29 cellular contexts compared by ENCODE assay signal in the genomic region with DNA sequence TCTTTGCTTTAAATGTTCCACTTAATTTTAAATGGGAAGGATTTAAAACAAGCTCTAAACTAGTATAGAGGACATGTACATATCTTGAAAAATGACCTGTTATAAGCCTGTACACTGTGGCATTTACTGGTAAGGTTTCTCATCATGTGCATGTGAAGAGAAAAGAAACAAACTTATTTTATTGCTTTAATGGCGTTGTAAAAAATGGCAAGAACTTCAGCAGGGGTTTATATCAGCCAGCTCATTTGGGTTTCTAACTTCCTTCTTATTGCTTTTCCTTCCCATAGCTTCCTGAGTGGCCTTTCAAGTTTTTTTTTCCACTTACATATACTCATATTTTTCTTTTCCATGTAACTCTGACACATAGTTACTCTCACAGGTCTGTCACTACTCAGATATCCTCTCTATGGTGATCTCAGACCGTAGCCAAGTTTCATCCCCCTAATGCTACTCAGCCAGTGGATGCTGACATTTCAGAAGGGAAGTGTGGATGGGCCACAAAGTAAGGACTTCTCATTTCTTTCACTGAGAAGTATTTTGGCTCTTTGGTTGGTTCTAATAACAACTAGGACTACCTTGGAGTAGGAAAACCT.
A peak's percentile ranks its signal among the peaks of the same experiment; 100 is the strongest.
DNase-seq lines count a peak whose midpoint lies in the region; ATAC-seq, FAIRE-seq and TF ChIP-seq lines count a peak whose summit lies in the region.
"Had no signal": no experiment of that assay in that cellular context is flagged by ENCODE, and none has a peak within 500 bp of the region (broad histone marks: within the 10 kb centered on the region; RNA-seq: fewer than 3 reads in every experiment).

No MANE protein-coding gene starts in this region.

- no peak overlapping the region for H3K4me3 Mint-ChIP-seq in activated CD8-positive, alpha-beta T cell treated with anti-CD3 and anti-CD28 coated beads for 36 hours
- H3K4me3 Mint-ChIP-seq in activated CD8-positive, alpha-beta T cell treated with anti-CD3 and anti-CD28 coated beads, Interleukin-2, amount 10 ng/mL, durations not matched to agents 7 days and 5 days: no peak overlapping the region
- no peak overlapping the region for H3K4me3 Mint-ChIP-seq in astrocyte (ENCODE audit: unreplicated experiment)
- H3K4me3 Mint-ChIP-seq: activated CD4-positive, alpha-beta memory T cell treated with anti-CD3 and anti-CD28 coated beads, Interleukin-2, amount 10 ng/mL, durations not matched to agents 7 days and 5 days; CD14-positive monocyte; T-cell had no signal

- POLR2A ChIA-PET in activated CD8-positive, alpha-beta T cell treated with anti-CD3 and anti-CD28 coated beads for 36 hours (lab: Charles Lee): no interaction called here
- POLR2A ChIA-PET in activated CD8-positive, alpha-beta T cell treated with anti-CD3 and anti-CD28 coated beads, Interleukin-2, amount 10 ng/mL, durations not matched to agents 7 days and 5 days (lab: Charles Lee): no interaction called here

- H3K4me1 Mint-ChIP-seq in activated CD8-positive, alpha-beta T cell treated with anti-CD3 and anti-CD28 coated beads for 36 hours (ENCODE audit: low read depth): peaks cover 8% of the 10 kb centered on the region
- H3K4me1 Mint-ChIP-seq in activated CD8-positive, alpha-beta T cell treated with anti-CD3 and anti-CD28 coated beads, Interleukin-2, amount 10 ng/mL, durations not matched to agents 7 days and 5 days (ENCODE audit: low read depth): no peaks in the 10 kb centered on the region
- no peaks in the 10 kb centered on the region for H3K4me1 Mint-ChIP-seq in astrocyte (ENCODE audit: low read depth, unreplicated experiment)
- H3K4me1 Mint-ChIP-seq: activated CD4-positive, alpha-beta memory T cell treated with anti-CD3 and anti-CD28 coated beads, Interleukin-2, amount 10 ng/mL, durations not matched to agents 7 days and 5 days; CD14-positive monocyte had no signal

- no peaks in the 10 kb centered on the region for H3K79me2 ChIP-seq in astrocyte (ENCODE audit: insufficient read depth, low read length)
- no peaks in the 10 kb centered on the region for H3K79me2 ChIP-seq in osteoblast (ENCODE audit: insufficient read depth, low read length)

- H3K27me3 ChIP-seq in astrocyte (ENCODE audit: insufficient read depth, low read length): no peaks in the 10 kb centered on the region
- no peaks in the 10 kb centered on the region for H3K27me3 ChIP-seq in osteoblast (ENCODE audit: insufficient read depth, low read length)
- H3K27me3 ChIP-seq: brain microvascular endothelial cell, dorsolateral prefrontal cortex, esophagus squamous epithelium, pancreas, tibial nerve had no signal

- H4K20me1 ChIP-seq in astrocyte (ENCODE audit: insufficient read depth, low read length): no peaks in the 10 kb centered on the region
- H4K20me1 ChIP-seq in osteoblast (ENCODE audit: insufficient read depth, low read length): no peaks in the 10 kb centered on the region

- no peak overlapping the region for H3K9ac ChIP-seq in astrocyte (ENCODE audit: low read length)

- no peaks in the 10 kb centered on the region for H3K9me3 ChIP-seq in astrocyte (ENCODE audit: insufficient read depth, low read depth, low read length)
- H3K9me3 ChIP-seq in osteoblast (ENCODE audit: low read depth, low read length): no peaks in the 10 kb centered on the region
- H3K9me3 ChIP-seq: Caco-2, pancreas had no signal

- no peaks in the 10 kb centered on the region for H3K36me3 ChIP-seq in astrocyte (ENCODE audit: insufficient read depth, low read length)
- H3K36me3 ChIP-seq in osteoblast (ENCODE audit: insufficient read depth, low read length): no peaks in the 10 kb centered on the region
- H3K36me3 ChIP-seq: brain microvascular endothelial cell, esophagus squamous epithelium, pancreas had no signal

- no peak overlapping the region for H2AFZ ChIP-seq in astrocyte (ENCODE audit: low read depth, low read length)
- H2AFZ ChIP-seq in osteoblast (ENCODE audit: low read length): no peak overlapping the region

- peak overlapping the region; percentile 30 for H3K27ac Mint-ChIP-seq in activated CD8-positive, alpha-beta T cell treated with anti-CD3 and anti-CD28 coated beads for 36 hours
- no peak overlapping the region for H3K27ac Mint-ChIP-seq in activated CD8-positive, alpha-beta T cell treated with anti-CD3 and anti-CD28 coated beads, Interleukin-2, amount 10 ng/mL, durations not matched to agents 7 days and 5 days
- H3K27ac Mint-ChIP-seq in astrocyte (ENCODE audit: unreplicated experiment): no peak overlapping the region
- H3K27ac Mint-ChIP-seq: activated CD4-positive, alpha-beta memory T cell treated with anti-CD3 and anti-CD28 coated beads, Interleukin-2, amount 10 ng/mL, durations not matched to agents 7 days and 5 days; CD14-positive monocyte; T-cell had no signal

- FAIRE-seq in astrocyte (lab: Jason Lieb, UNC) (peak; percentile 50), D721Med (lab: Jason Lieb, UNC) (no peak)
- FAIRE-seq: A204.1, endometrium, pancreas had no signal

- H3K36me3 Mint-ChIP-seq in activated CD8-positive, alpha-beta T cell treated with anti-CD3 and anti-CD28 coated beads for 36 hours (ENCODE audit: low read depth): peaks cover 2% of the 10 kb centered on the region
- no peaks in the 10 kb centered on the region for H3K36me3 Mint-ChIP-seq in activated CD8-positive, alpha-beta T cell treated with anti-CD3 and anti-CD28 coated beads, Interleukin-2, amount 10 ng/mL, durations not matched to agents 7 days and 5 days (ENCODE audit: low read depth)
- no peaks in the 10 kb centered on the region for H3K36me3 Mint-ChIP-seq in astrocyte (ENCODE audit: low read depth, unreplicated experiment)
- H3K36me3 Mint-ChIP-seq: CD14-positive monocyte, T-cell had no signal

- DNase-seq in activated CD8-positive, alpha-beta T cell treated with anti-CD3 and anti-CD28 coated beads for 36 hours: no peak
- DNase-seq in activated CD8-positive, alpha-beta T cell treated with anti-CD3 and anti-CD28 coated beads, Interleukin-2, amount 10 ng/mL, durations not matched to agents 7 days and 5 days: no peak
- DNase-seq in KG1 (lab: John Stamatoyannopoulos, UW) (peak; percentile 20), astrocyte (ENCODE audit: low read depth) (no peak), osteoblast (ENCODE audit: insufficient read length, low spot score, missing footprints) (peak; percentile 74), midbrain (lab: John Stamatoyannopoulos, UW) (no peak), D721Med (ENCODE audit: insufficient read length, low spot score) (no peak)
- DNase-seq: activated CD4-positive, alpha-beta memory T cell treated with anti-CD3 and anti-CD28 coated beads, Interleukin-2, amount 10 ng/mL, durations not matched to agents 7 days and 5 days; activated CD4-positive, CD25-positive, alpha-beta regulatory T cell; activated naive CD4-positive, alpha-beta T cell; brain microvascular endothelial cell; Caco-2; cerebellar nuclear complex; DMS79; dorsolateral prefrontal cortex; esophagus squamous epithelium; foreskin melanocyte; NCI-H1092; NCI-H1694 treated with DMSO at 0.1 percent for 48 hours; NCI-H2171 treated with DMSO at 0.1 percent for 48 hours; NCI-H510A treated with DMSO at 0.1 percent for 48 hours; pancreas; T-cell had no signal

- no peak overlapping the region for H3K27ac ChIP-seq in astrocyte (ENCODE audit: low read depth, low read length)
- H3K27ac ChIP-seq in osteoblast (ENCODE audit: low read depth, low read length): no peak overlapping the region
- H3K27ac ChIP-seq: brain microvascular endothelial cell, dorsolateral prefrontal cortex, esophagus squamous epithelium, pancreas, tibial nerve had no signal

- H3K4me1 ChIP-seq in astrocyte (ENCODE audit: insufficient read depth, low read length): no peaks in the 10 kb centered on the region
- H3K4me1 ChIP-seq in osteoblast (ENCODE audit: insufficient read depth, low read length): peaks cover 19% of the 10 kb centered on the region
- H3K4me1 ChIP-seq: Caco-2, esophagus squamous epithelium, pancreas had no signal

- CTCF ChIA-PET in activated CD8-positive, alpha-beta T cell treated with anti-CD3 and anti-CD28 coated beads for 36 hours (lab: Charles Lee): no interaction called here
- CTCF ChIA-PET in activated CD8-positive, alpha-beta T cell treated with anti-CD3 and anti-CD28 coated beads, Interleukin-2, amount 10 ng/mL, durations not matched to agents 7 days and 5 days (lab: Charles Lee): interaction anchor here (0.6 kb wide), 1 partner anchor 1732 kb away, joined by 3 read pairs; no protein-coding TSS in a partner anchor

- intact Hi-C loops in activated CD8-positive, alpha-beta T cell treated with anti-CD3 and anti-CD28 coated beads for 36 hours (cut with micrococcal nuclease): no loop called here

- H3K27me3 Mint-ChIP-seq in activated CD8-positive, alpha-beta T cell treated with anti-CD3 and anti-CD28 coated beads for 36 hours: no peaks in the 10 kb centered on the region
- no peaks in the 10 kb centered on the region for H3K27me3 Mint-ChIP-seq in activated CD8-positive, alpha-beta T cell treated with anti-CD3 and anti-CD28 coated beads, Interleukin-2, amount 10 ng/mL, durations not matched to agents 7 days and 5 days (ENCODE audit: low read depth)
- H3K27me3 Mint-ChIP-seq in astrocyte (ENCODE audit: low read depth, unreplicated experiment): no peaks in the 10 kb centered on the region

- H3K9me3 Mint-ChIP-seq in activated CD8-positive, alpha-beta T cell treated with anti-CD3 and anti-CD28 coated beads for 36 hours: peaks cover 3% of the 10 kb centered on the region
- no peaks in the 10 kb centered on the region for H3K9me3 Mint-ChIP-seq in activated CD8-positive, alpha-beta T cell treated with anti-CD3 and anti-CD28 coated beads, Interleukin-2, amount 10 ng/mL, durations not matched to agents 7 days and 5 days (ENCODE audit: insufficient read depth)
- peaks cover 5% of the 10 kb centered on the region for H3K9me3 Mint-ChIP-seq in astrocyte (ENCODE audit: unreplicated experiment)

- no peak for TF ChIP-seq CTCF in activated CD8-positive, alpha-beta T cell treated with anti-CD3 and anti-CD28 coated beads for 36 hours (IDR thresholded peaks at IDR 0.05)
- TF ChIP-seq CTCF in astrocyte (IDR thresholded peaks at IDR 0.05; ENCODE audit: insufficient read depth, low read depth, low read length) (no peak), osteoblast (IDR thresholded peaks at IDR 0.05; ENCODE audit: extremely low read depth, low read depth, low read length) (no peak), D721Med (IDR thresholded peaks at IDR 0.05; ENCODE audit: insufficient read depth, missing control alignments) (no peak)

- peak; percentile 66 for ATAC-seq in activated CD8-positive, alpha-beta T cell treated with anti-CD3 and anti-CD28 coated beads for 36 hours
- no peak for ATAC-seq in activated CD8-positive, alpha-beta T cell treated with anti-CD3 and anti-CD28 coated beads, Interleukin-2, amount 10 ng/mL, durations not matched to agents 7 days and 5 days
- no peak for ATAC-seq in HG03565 (IDR thresholded peaks at IDR 0.05; ENCODE audit: unreplicated experiment)
- ATAC-seq: pancreas, T-cell had no signal

- H3K4me2 ChIP-seq in astrocyte (ENCODE audit: low read length) (no peak overlapping the region), osteoblast (ENCODE audit: insufficient read depth, low read length) (no peak overlapping the region)

- H3K4me3 ChIP-seq in astrocyte (ENCODE audit: insufficient read depth, low read depth, low read length) (no peak overlapping the region), osteoblast (ENCODE audit: insufficient read depth, low read length) (no peak overlapping the region)
- H3K4me3 ChIP-seq: dorsolateral prefrontal cortex, esophagus squamous epithelium, lung, pancreas, tibial nerve had no signal

Comparison
In these comparisons a context has a peak if more than half of its experiments do, and no peak if none do; other contexts are left out.
1. DNase-seq: peak in KG1 (single experiment) and osteoblast (single experiment); none in activated CD8-positive, alpha-beta T cell treated with anti-CD3 and anti-CD28 coated beads for 36 hours (single experiment), activated CD8-positive, alpha-beta T cell treated with anti-CD3 and anti-CD28 coated beads, Interleukin-2, amount 10 ng/mL, durations not matched to agents 7 days and 5 days (single experiment), astrocyte (single experiment), midbrain (single experiment) and D721Med (single experiment).